Comparison of ENCODE assay signal across 30 cellular contexts in the genomic region with DNA sequence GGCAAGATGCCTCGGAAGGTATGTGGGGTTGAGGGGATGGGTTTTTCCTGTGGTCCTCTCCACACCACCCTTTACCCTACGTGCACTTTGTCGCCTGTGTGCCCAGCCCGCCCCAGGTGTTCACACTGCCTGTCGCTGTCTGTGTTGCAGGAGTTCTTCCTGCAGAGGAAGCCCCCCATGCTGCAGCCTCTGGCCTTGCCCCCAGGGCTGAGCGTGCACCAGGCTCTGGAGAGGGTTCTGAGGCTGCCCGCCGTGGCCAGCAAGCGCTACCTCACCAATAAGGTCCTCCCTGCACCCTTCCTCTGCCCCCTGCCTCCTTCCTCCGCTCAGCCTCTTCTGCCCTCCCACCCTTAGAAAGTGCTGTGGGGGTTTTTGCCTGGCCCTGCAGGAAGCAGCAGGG. TPM values are rescaled to one million over a fixed set of nuclear protein-coding genes. Genes with fewer than 3 reads are reported as not detected.
"Had no signal": no experiment of that assay in that cellular context is flagged by ENCODE, and none has a peak within 500 bp of the region (broad histone marks: within the 10 kb centered on the region; RNA-seq: fewer than 3 reads in every experiment).

No MANE protein-coding gene starts in this region.

- ATAC-seq: effector memory CD8-positive, alpha-beta T cell; esophagus mucosa; gastrocnemius medialis; left cardiac atrium; left lung; left ventricle myocardium superior; lower lobe of right lung; mucosa of descending colon had no signal

- H3K9me3 Mint-ChIP-seq: dendritic cell treated with granulocyte-macrophage colony-stimulating factor and Interleukin-4, amounts not matched to agents 40 ng/mL and 50 ng/mL, for 4 days; effector memory CD8-positive, alpha-beta T cell; endodermal cell; immature natural killer cell; naive B cell had no signal

- H3K4me3 Mint-ChIP-seq: dendritic cell treated with granulocyte-macrophage colony-stimulating factor and Interleukin-4, amounts not matched to agents 40 ng/mL and 50 ng/mL, for 4 days; effector memory CD8-positive, alpha-beta T cell; endodermal cell; immature natural killer cell; mesothelial cell of epicardium; naive B cell had no signal

- H3K4me2 ChIP-seq: hepatocyte had no signal

- FAIRE-seq: endometrium had no signal

- H3K27me3 Mint-ChIP-seq: dendritic cell treated with granulocyte-macrophage colony-stimulating factor and Interleukin-4, amounts not matched to agents 40 ng/mL and 50 ng/mL, for 4 days; effector memory CD8-positive, alpha-beta T cell; naive B cell had no signal

- DNase-seq: colonic mucosa; cortex of kidney; effector CD8-positive, alpha-beta T cell; effector memory CD8-positive, alpha-beta T cell; endodermal cell; erythroblast; esophagus squamous epithelium; foreskin fibroblast; foreskin melanocyte; gastrocnemius medialis; glutamatergic neuron; head of caudate nucleus; heart right ventricle; hypothalamus; immature natural killer cell; islet precursor cell; left cardiac atrium; left lung; left ventricle myocardium superior; lower lobe of right lung; mesenchymal stem cell; mucosa of descending colon; naive B cell had no signal

- H3K36me3 ChIP-seq: colonic mucosa had no signal

- H3K27ac ChIP-seq: colonic mucosa, epithelial cell of prostate, esophagus squamous epithelium, gastrocnemius medialis, heart right ventricle, hepatocyte, left lung, lower lobe of right lung had no signal

- H3K9me3 ChIP-seq: colonic mucosa, esophagus squamous epithelium, gastrocnemius medialis, heart right ventricle, left lung, lower lobe of right lung, mucosa of descending colon had no signal

- H3K4me1 Mint-ChIP-seq: endodermal cell, immature natural killer cell, mesothelial cell of epicardium, naive B cell had no signal

- H3K4me3 ChIP-seq: colonic mucosa, esophagus squamous epithelium, gastrocnemius medialis, heart right ventricle, hepatocyte, left lung, lower lobe of right lung, mucosa of descending colon had no signal

- H3K27ac Mint-ChIP-seq: dendritic cell treated with granulocyte-macrophage colony-stimulating factor and Interleukin-4, amounts not matched to agents 40 ng/mL and 50 ng/mL, for 4 days; immature natural killer cell; mesothelial cell of epicardium had no signal

- H3K4me1 ChIP-seq: colonic mucosa, esophagus squamous epithelium, gastrocnemius medialis, heart right ventricle, left lung, lower lobe of right lung had no signal

- H3K27me3 ChIP-seq: colonic mucosa, esophagus squamous epithelium, gastrocnemius medialis, heart right ventricle, hepatocyte, left lung had no signal

RNA-seq across cellular contexts. Expression of gene ARHGEF15, which starts 45.7 kb away (rescaled TPM):
- total RNA-seq: mesothelial cell of epicardium, myocyte had no signal
- polyA plus RNA-seq: hepatocyte, immature natural killer cell had no signal
